In the genomic region with DNA sequence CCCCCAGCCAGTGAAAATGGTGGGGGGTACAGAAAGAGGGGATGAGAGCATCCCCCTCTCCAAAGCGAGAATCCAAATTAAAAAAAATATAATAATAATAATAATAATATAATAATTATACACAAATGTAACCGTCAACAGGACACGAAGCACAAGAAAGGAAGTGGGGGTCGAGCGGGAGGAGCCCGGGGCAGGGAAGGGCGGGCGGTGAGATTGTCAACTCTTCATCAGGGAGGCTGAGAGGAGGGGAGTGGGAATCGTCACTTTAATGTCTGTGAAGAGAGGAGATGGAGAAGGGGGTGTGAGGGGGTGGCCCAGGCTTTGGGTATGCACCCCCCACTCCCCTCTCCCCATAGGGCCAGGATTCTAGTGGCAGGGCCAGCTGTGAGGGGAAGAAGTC, we compare ENCODE assay signal across 16 cellular contexts. TPM values are rescaled to one million over a fixed set of nuclear protein-coding genes. Genes with fewer than 3 reads are reported as not detected.
A peak's percentile ranks its signal among the peaks of the same experiment; 100 is the strongest.
DNase-seq lines count a peak whose midpoint lies in the region; ATAC-seq and TF ChIP-seq lines count a peak whose summit lies in the region.
"Had no signal": no experiment of that assay in that cellular context is flagged by ENCODE, and none has a peak within 500 bp of the region (broad histone marks: within the 10 kb centered on the region; RNA-seq: fewer than 3 reads in every experiment).

No MANE protein-coding gene starts in this region.

- peaks cover 40% of the 10 kb centered on the region for H3K79me2 ChIP-seq in MM.1S (ENCODE audit: low read length)

- peaks cover 39 to 69% of the 10 kb centered on the region in 2 donors for H3K4me1 ChIP-seq in ascending aorta
- peaks cover 50% of the 10 kb centered on the region for H3K4me1 ChIP-seq in stomach smooth muscle (ENCODE audit: control insufficient read depth, insufficient read depth, low read length)
- H3K4me1 ChIP-seq in MM.1S (ENCODE audit: low read length), result no peaks in the 10 kb centered on the region
- H3K4me1 ChIP-seq: BE2C had no signal

- intact Hi-C loops in ascending aorta (cut with DNase I), result no loop called here

- no peaks in the 10 kb centered on the region for H3K9me3 Mint-ChIP-seq in memory B cell
- H3K9me3 Mint-ChIP-seq: CD8-positive, alpha-beta T cell had no signal

- H2AFZ ChIP-seq in MM.1S (ENCODE audit: low read length), result no peak overlapping the region

- no peak overlapping the region for H3K4me3 ChIP-seq in ascending aorta
- H3K4me3 ChIP-seq in stomach smooth muscle (ENCODE audit: low read length in 2 of 2), result no peak overlapping the region
- no peak overlapping the region for H3K4me3 ChIP-seq in MM.1S (ENCODE audit: low read length)
- H3K4me3 ChIP-seq: MG63, Peyer's patch had no signal

- H3K36me3 ChIP-seq in ascending aorta (peaks cover 55 to 61% of the 10 kb centered on the region in 2 donors), stomach smooth muscle (ENCODE audit: control insufficient read depth in 2 of 2, insufficient read depth in 2 of 2, low read length in 2 of 2) (peaks cover 43 to 52% of the 10 kb centered on the region in 2 donors), MM.1S (replicated peaks; ENCODE audit: insufficient read depth, low read length) (peaks cover 24% of the 10 kb centered on the region; the same call in 1 of the 2 replicates)

- peaks cover 33% of the 10 kb centered on the region for H3K36me3 Mint-ChIP-seq in memory B cell

- peak overlapping the region; percentile 75 for H3K27ac Mint-ChIP-seq in memory B cell
- H3K27ac Mint-ChIP-seq: CD8-positive, alpha-beta T cell had no signal

- H3K4me2 ChIP-seq in MM.1S (ENCODE audit: low read depth, low read length), result no peak overlapping the region
- H3K4me2 ChIP-seq: KMS-11 had no signal

- no peak for TF ChIP-seq CTCF in ascending aorta (IDR thresholded peaks at IDR 0.05)
- no peak for TF ChIP-seq CTCF in MM.1S (IDR thresholded peaks at IDR 0.05; ENCODE audit: low read length)

- no peaks in the 10 kb centered on the region for H3K27me3 Mint-ChIP-seq in memory B cell

- no peak for ATAC-seq in memory B cell (ENCODE audit: low read depth)
- ATAC-seq: CD8-positive, alpha-beta T cell; HepG2 had no signal

- H3K27ac ChIP-seq in ascending aorta, result peak overlapping the region; percentile 73 to 75
- H3K27ac ChIP-seq in stomach smooth muscle (ENCODE audit: low read length), result peak overlapping the region; percentile 31
- no peak overlapping the region for H3K27ac ChIP-seq in MM.1S (ENCODE audit: low read length)
- H3K27ac ChIP-seq: KMS-11, Peyer's patch had no signal

- no peaks in the 10 kb centered on the region for H3K9me2 ChIP-seq in MM.1S (replicated peaks; ENCODE audit: insufficient read depth, low read length)

- peak; percentile 22 for DNase-seq in D341Med (ENCODE audit: low spot score)
- no peak for DNase-seq in ascending aorta (ENCODE audit: low spot score in 2 of 2)
- no peak for DNase-seq in memory B cell (ENCODE audit: low spot score in 2 of 2)
- DNase-seq in MM.1S, result no peak
- no peak for DNase-seq in HPDE6-E6E7 (ENCODE audit: extremely low spot score)
- no peak for DNase-seq in NCI-H2196 treated with DMSO at 0.1 percent for 48 hours (lab: John Stamatoyannopoulos, UW; ENCODE audit: unreplicated experiment)
- DNase-seq: BE2C; CD8-positive, alpha-beta T cell; MG63; NCI-H187 treated with DMSO at 0.1 percent for 48 hours; NCI-H446 treated with DMSO at 0.1 percent for 48 hours; SHP77 had no signal

- H3K4me1 Mint-ChIP-seq in memory B cell, result peaks cover 14% of the 10 kb centered on the region

- H3K9me3 ChIP-seq in ascending aorta, result no peaks in the 10 kb centered on the region
- no peaks in the 10 kb centered on the region for H3K9me3 ChIP-seq in stomach smooth muscle (ENCODE audit: control insufficient read depth in 2 of 2, low read length in 2 of 2)
- no peaks in the 10 kb centered on the region for H3K9me3 ChIP-seq in MM.1S (replicated peaks; ENCODE audit: insufficient read depth, low read length)
- H3K9me3 ChIP-seq: BE2C, MG63, Peyer's patch had no signal

- H3K27me3 ChIP-seq in ascending aorta (no peaks in the 10 kb centered on the region), stomach smooth muscle (ENCODE audit: control insufficient read depth in 1 of 2, insufficient read depth in 2 of 2, low read length in 2 of 2) (no peaks in the 10 kb centered on the region), MM.1S (replicated peaks; ENCODE audit: insufficient read depth, low read length) (no peaks in the 10 kb centered on the region)
- H3K27me3 ChIP-seq: BE2C, MG63, Peyer's patch had no signal

- no peak overlapping the region for H3K9ac ChIP-seq in stomach smooth muscle (ENCODE audit: low read length in 2 of 2)
- no peak overlapping the region for H3K9ac ChIP-seq in MM.1S (ENCODE audit: low read length)
- H3K9ac ChIP-seq: KMS-11 had no signal

- H3F3A ChIP-seq in MM.1S (ENCODE audit: insufficient read depth, low read length), result peaks cover 17% of the 10 kb centered on the region; the same call in 1 of the 2 replicates

- H4K20me1 ChIP-seq in MM.1S (ENCODE audit: insufficient read depth, low read length), result no peaks in the 10 kb centered on the region

- H3K4me3 Mint-ChIP-seq in memory B cell, result no peak overlapping the region
- H3K4me3 Mint-ChIP-seq: CD8-positive, alpha-beta T cell had no signal

RNA-seq across cellular contexts. Expression of a gene that starts 33.2 kb away (rescaled TPM):
- total RNA-seq in ascending aorta, result 106 TPM
